11 cellular contexts compared by ENCODE assay signal in genomic region chr3:135784557-135784956, GRCh38.
DNase-seq lines count a peak whose midpoint lies in the region; ATAC-seq and TF ChIP-seq lines count a peak whose summit lies in the region.
"Had no signal": no experiment of that assay in that cellular context is flagged by ENCODE, and none has a peak within 500 bp of the region (broad histone marks: within the 10 kb centered on the region; RNA-seq: fewer than 3 reads in every experiment).

No MANE protein-coding gene starts in this region.

- H3K4me1 ChIP-seq in stomach: no peaks in the 10 kb centered on the region
- no peaks in the 10 kb centered on the region for H3K4me1 ChIP-seq in effector memory CD4-positive, alpha-beta T cell (ENCODE audit: control insufficient read depth, insufficient read depth, low read length, poor library complexity, severe bottlenecking)

- no peaks in the 10 kb centered on the region for H3K36me3 ChIP-seq in stomach
- no peaks in the 10 kb centered on the region for H3K36me3 ChIP-seq in effector memory CD4-positive, alpha-beta T cell (ENCODE audit: control insufficient read depth, insufficient read depth, low read length)

- H3K4me3 ChIP-seq in NB4 (ENCODE audit: low read depth, low read length): no peak overlapping the region
- H3K4me3 ChIP-seq in stomach: no peak overlapping the region
- no peak overlapping the region for H3K4me3 ChIP-seq in effector memory CD4-positive, alpha-beta T cell (ENCODE audit: insufficient read depth, low read depth, low read length, poor library complexity, severe bottlenecking)
- H3K4me3 ChIP-seq: SK-N-MC had no signal

- no peaks in the 10 kb centered on the region for H3K27me3 ChIP-seq in stomach
- H3K27me3 ChIP-seq in effector memory CD4-positive, alpha-beta T cell (replicated peaks; ENCODE audit: control insufficient read depth, insufficient read depth, low read length, poor library complexity, severe bottlenecking): no peaks in the 10 kb centered on the region

- H3K4me3 Mint-ChIP-seq in stimulated activated naive B cell treated with anti-CD40 and anti-IgM and Interleukin-4, amounts not matched to agents 10 μg/mL and 1 μg/mL and 100 μg/mL, for 72 hours: no peak overlapping the region
- H3K4me3 Mint-ChIP-seq in natural killer cell treated with Interleukin-12 subunit alpha and Interleukin-12 subunit beta and Interleukin-15 and Interleukin-18, amount 100 ng/mL, for 72 hours: no peak overlapping the region
- H3K4me3 Mint-ChIP-seq: activated CD8-positive, alpha-beta T cell treated with anti-CD3 and anti-CD28 coated beads, Interleukin-2, amount 10 ng/mL, durations not matched to agents 7 days and 5 days; activated naive CD8-positive, alpha-beta T cell treated with anti-CD3 and anti-CD28 coated beads for 36 hours had no signal

- DNase-seq in NB4 (ENCODE audit: low read depth) (peak; percentile 64), stomach (no peak)
- peak; percentile 20 for DNase-seq in stimulated activated naive B cell treated with anti-CD40 and anti-IgM and Interleukin-4, amounts not matched to agents 10 μg/mL and 1 μg/mL and 100 μg/mL, for 72 hours
- DNase-seq in effector memory CD4-positive, alpha-beta T cell: no peak
- no peak for DNase-seq in natural killer cell treated with Interleukin-12 subunit alpha and Interleukin-12 subunit beta and Interleukin-15 and Interleukin-18, amount 100 ng/mL, for 72 hours (ENCODE audit: low spot score)
- DNase-seq: activated CD8-positive, alpha-beta T cell treated with anti-CD3 and anti-CD28 coated beads, Interleukin-2, amount 10 ng/mL, durations not matched to agents 7 days and 5 days; activated naive CD8-positive, alpha-beta T cell treated with anti-CD3 and anti-CD28 coated beads for 36 hours; right cardiac atrium had no signal

- peaks cover 10 to 15% of the 10 kb centered on the region in 2 donors for H3K4me1 Mint-ChIP-seq in stimulated activated naive B cell treated with anti-CD40 and anti-IgM and Interleukin-4, amounts not matched to agents 10 μg/mL and 1 μg/mL and 100 μg/mL, for 72 hours
- H3K4me1 Mint-ChIP-seq in natural killer cell treated with Interleukin-12 subunit alpha and Interleukin-12 subunit beta and Interleukin-15 and Interleukin-18, amount 100 ng/mL, for 72 hours (ENCODE audit: low read depth in 2 of 2): no peaks in the 10 kb centered on the region
- H3K4me1 Mint-ChIP-seq: activated naive CD8-positive, alpha-beta T cell treated with anti-CD3 and anti-CD28 coated beads for 36 hours had no signal

- ATAC-seq in GM19372 (IDR thresholded peaks at IDR 0.05; ENCODE audit: low read depth, unreplicated experiment) (peak; percentile 68), HG02885 (IDR thresholded peaks at IDR 0.05; ENCODE audit: poor library complexity, unreplicated experiment) (peak; percentile 91)
- peak; percentile 94 to 96 for ATAC-seq in stimulated activated naive B cell treated with anti-CD40 and anti-IgM and Interleukin-4, amounts not matched to agents 10 μg/mL and 1 μg/mL and 100 μg/mL, for 72 hours (replicated peaks)
- ATAC-seq in natural killer cell treated with Interleukin-12 subunit alpha and Interleukin-12 subunit beta and Interleukin-15 and Interleukin-18, amount 100 ng/mL, for 72 hours: no peak
- ATAC-seq: activated CD8-positive, alpha-beta T cell treated with anti-CD3 and anti-CD28 coated beads, Interleukin-2, amount 10 ng/mL, durations not matched to agents 7 days and 5 days; right cardiac atrium had no signal

- H3K9me3 ChIP-seq in stomach: no peaks in the 10 kb centered on the region
- no peaks in the 10 kb centered on the region for H3K9me3 ChIP-seq in effector memory CD4-positive, alpha-beta T cell (ENCODE audit: control insufficient read depth, low read length)

- no peak overlapping the region for H3K27ac Mint-ChIP-seq in stimulated activated naive B cell treated with anti-CD40 and anti-IgM and Interleukin-4, amounts not matched to agents 10 μg/mL and 1 μg/mL and 100 μg/mL, for 72 hours
- H3K27ac Mint-ChIP-seq in natural killer cell treated with Interleukin-12 subunit alpha and Interleukin-12 subunit beta and Interleukin-15 and Interleukin-18, amount 100 ng/mL, for 72 hours: no peak overlapping the region
- H3K27ac Mint-ChIP-seq: activated CD8-positive, alpha-beta T cell treated with anti-CD3 and anti-CD28 coated beads, Interleukin-2, amount 10 ng/mL, durations not matched to agents 7 days and 5 days; activated naive CD8-positive, alpha-beta T cell treated with anti-CD3 and anti-CD28 coated beads for 36 hours had no signal

- WGBS in stomach, 5 donors: 67 to 87% (median 83%) methylated on average over 1 of the region's 1 CpG

- no peaks in the 10 kb centered on the region for H3K36me3 Mint-ChIP-seq in stimulated activated naive B cell treated with anti-CD40 and anti-IgM and Interleukin-4, amounts not matched to agents 10 μg/mL and 1 μg/mL and 100 μg/mL, for 72 hours
- no peaks in the 10 kb centered on the region for H3K36me3 Mint-ChIP-seq in natural killer cell treated with Interleukin-12 subunit alpha and Interleukin-12 subunit beta and Interleukin-15 and Interleukin-18, amount 100 ng/mL, for 72 hours
- H3K36me3 Mint-ChIP-seq: activated naive CD8-positive, alpha-beta T cell treated with anti-CD3 and anti-CD28 coated beads for 36 hours had no signal

- no peak for TF ChIP-seq POLR2A in NB4 (IDR thresholded peaks at IDR 0.05; ENCODE audit: extremely low read depth, insufficient read length)
- no peak for TF ChIP-seq POLR2A in stomach (IDR thresholded peaks at IDR 0.05)

- intact Hi-C loops in stomach (cut with DNase I; ENCODE audit: low total_unique reads): no loop called here

- H3K27me3 Mint-ChIP-seq in stimulated activated naive B cell treated with anti-CD40 and anti-IgM and Interleukin-4, amounts not matched to agents 10 μg/mL and 1 μg/mL and 100 μg/mL, for 72 hours: no peaks in the 10 kb centered on the region
- no peaks in the 10 kb centered on the region for H3K27me3 Mint-ChIP-seq in natural killer cell treated with Interleukin-12 subunit alpha and Interleukin-12 subunit beta and Interleukin-15 and Interleukin-18, amount 100 ng/mL, for 72 hours
- H3K27me3 Mint-ChIP-seq: activated naive CD8-positive, alpha-beta T cell treated with anti-CD3 and anti-CD28 coated beads for 36 hours had no signal

- TF ChIP-seq CTCF in NB4 (IDR thresholded peaks at IDR 0.05; ENCODE audit: low read depth, low read length) (no peak), stomach (IDR thresholded peaks at IDR 0.05) (no peak)

- no peak for TF ChIP-seq EP300 in stomach (IDR thresholded peaks at IDR 0.05)

- peaks cover 0 to 1% of the 10 kb centered on the region in 2 donors for H3K9me3 Mint-ChIP-seq in stimulated activated naive B cell treated with anti-CD40 and anti-IgM and Interleukin-4, amounts not matched to agents 10 μg/mL and 1 μg/mL and 100 μg/mL, for 72 hours
- peaks cover 8% of the 10 kb centered on the region for H3K9me3 Mint-ChIP-seq in natural killer cell treated with Interleukin-12 subunit alpha and Interleukin-12 subunit beta and Interleukin-15 and Interleukin-18, amount 100 ng/mL, for 72 hours
- H3K9me3 Mint-ChIP-seq: activated naive CD8-positive, alpha-beta T cell treated with anti-CD3 and anti-CD28 coated beads for 36 hours had no signal

- no peak overlapping the region for H3K27ac ChIP-seq in stomach
- H3K27ac ChIP-seq in effector memory CD4-positive, alpha-beta T cell (ENCODE audit: insufficient read depth, low read length, poor library complexity, severe bottlenecking): no peak overlapping the region
- H3K27ac ChIP-seq: SK-N-MC had no signal

Comparison
In these comparisons a context has a peak if more than half of its experiments do, and no peak if none do; other contexts are left out.
1. ATAC-seq: peak in GM19372 (single experiment), HG02885 (single experiment) and stimulated activated naive B cell treated with anti-CD40 and anti-IgM and Interleukin-4, amounts not matched to agents 10 μg/mL and 1 μg/mL and 100 μg/mL, for 72 hours (2 of 2); none in natural killer cell treated with Interleukin-12 subunit alpha and Interleukin-12 subunit beta and Interleukin-15 and Interleukin-18, amount 100 ng/mL, for 72 hours (0 of 2).
2. DNase-seq: peak in NB4 (single experiment) and stimulated activated naive B cell treated with anti-CD40 and anti-IgM and Interleukin-4, amounts not matched to agents 10 μg/mL and 1 μg/mL and 100 μg/mL, for 72 hours (single experiment); none in stomach (single experiment), effector memory CD4-positive, alpha-beta T cell (0 of 3) and natural killer cell treated with Interleukin-12 subunit alpha and Interleukin-12 subunit beta and Interleukin-15 and Interleukin-18, amount 100 ng/mL, for 72 hours (single experiment).